Comparison of ENCODE assay signal across 22 cellular contexts in the genomic region with DNA sequence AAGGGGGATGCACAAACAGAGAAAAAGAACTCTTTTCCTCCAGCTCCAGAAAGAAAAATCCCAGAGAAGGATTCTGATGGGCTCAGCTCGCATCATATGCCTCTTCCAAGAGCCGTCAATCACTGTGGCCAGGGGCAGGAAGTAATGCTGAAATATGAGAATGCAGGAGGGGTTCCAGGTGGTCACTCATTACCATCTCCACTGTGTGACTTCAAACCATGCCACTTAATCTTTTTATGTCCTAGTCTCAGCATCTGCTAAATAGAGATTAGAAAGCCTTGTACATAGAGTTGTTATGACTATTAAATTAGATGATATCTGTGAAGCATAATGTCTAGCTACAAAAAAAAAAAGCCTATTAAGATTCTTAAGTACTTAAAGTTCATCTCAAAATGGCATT.
"Had no signal": no experiment of that assay in that cellular context is flagged by ENCODE, and none has a peak within 500 bp of the region (broad histone marks: within the 10 kb centered on the region; RNA-seq: fewer than 3 reads in every experiment).

No MANE protein-coding gene starts in this region.

- DNase-seq: activated B cell treated with CpG ODN at 0.5 μM for 24 hours; activated CD4-positive, alpha-beta T cell treated with anti-CD3 and anti-CD28 coated beads, Interleukin-2, amount 50 U/mL, for 1 hour; activated CD8-positive, alpha-beta memory T cell treated with anti-CD3 and anti-CD28 coated beads, Interleukin-2, amount 50 U/mL, for 4 hours; activated CD8-positive, alpha-beta T cell treated with anti-CD3 and anti-CD28 coated beads for 36 hours; activated gamma-delta T cell treated with Interleukin-2 at 50 U/mL for 16 hours; activated naive CD4-positive, alpha-beta T cell treated with anti-CD3 and anti-CD28 coated beads, Interleukin-2, amount 10 ng/mL, durations not matched to agents 7 days and 5 days; activated naive CD8-positive, alpha-beta T cell treated with anti-CD3 and anti-CD28 coated beads for 36 hours; activated T-cell treated with anti-CD3 and anti-CD28 coated beads, Interleukin-2, amount 50 U/mL, for 72 hours; brain microvascular endothelial cell; cerebellar nuclear complex; MG63; MV-4-11; NCI-H1092 treated with DMSO at 0.1 percent for 48 hours; NCI-H1417 treated with DMSO at 0.1 percent for 48 hours; NCI-H1694; NCI-H2029; NCI-H2107; NCI-H510A treated with DMSO at 0.1 percent for 48 hours; T-helper 17 cell; T-helper 9 cell had no signal

- H3K27ac ChIP-seq: brain microvascular endothelial cell, cardiac muscle cell had no signal

- H3K36me3 ChIP-seq: brain microvascular endothelial cell, cardiac muscle cell, MG63 had no signal

- ATAC-seq: activated CD8-positive, alpha-beta T cell treated with anti-CD3 and anti-CD28 coated beads for 36 hours; activated T-cell treated with anti-CD3 and anti-CD28 coated beads, Interleukin-2, amount 50 U/mL, for 72 hours; T-helper 17 cell had no signal

- H3K36me3 Mint-ChIP-seq: activated naive CD4-positive, alpha-beta T cell treated with anti-CD3 and anti-CD28 coated beads, Interleukin-2, amount 10 ng/mL, durations not matched to agents 7 days and 5 days; activated naive CD8-positive, alpha-beta T cell treated with anti-CD3 and anti-CD28 coated beads for 36 hours had no signal

- H3K27ac Mint-ChIP-seq: activated B cell treated with CpG ODN at 0.5 μM for 24 hours; activated CD8-positive, alpha-beta T cell treated with anti-CD3 and anti-CD28 coated beads for 36 hours; activated naive CD4-positive, alpha-beta T cell treated with anti-CD3 and anti-CD28 coated beads, Interleukin-2, amount 10 ng/mL, durations not matched to agents 7 days and 5 days; activated naive CD8-positive, alpha-beta T cell treated with anti-CD3 and anti-CD28 coated beads for 36 hours; activated T-cell treated with anti-CD3 and anti-CD28 coated beads, Interleukin-2, amount 50 U/mL, for 72 hours; activated T-helper 2 cell treated with anti-CD3 and anti-CD28 coated beads, Interferon-gamma antibody, Interleukin-2, Interleukin-4, amounts not matched to agents 10 μg/mL and 5 μg/mL and 100 μg/mL, durations not matched to agents 14 hours and 24 hours and 36 hours; T-helper 17 cell had no signal

- H3K27me3 ChIP-seq: brain microvascular endothelial cell, cardiac muscle cell, MG63 had no signal

- H3K4me1 Mint-ChIP-seq: activated B cell treated with CpG ODN at 0.5 μM for 24 hours; activated naive CD4-positive, alpha-beta T cell treated with anti-CD3 and anti-CD28 coated beads, Interleukin-2, amount 10 ng/mL, durations not matched to agents 7 days and 5 days; activated naive CD8-positive, alpha-beta T cell treated with anti-CD3 and anti-CD28 coated beads for 36 hours; T-helper 17 cell had no signal

- H3K9me3 Mint-ChIP-seq: activated B cell treated with CpG ODN at 0.5 μM for 24 hours; activated CD8-positive, alpha-beta T cell treated with anti-CD3 and anti-CD28 coated beads for 36 hours; activated naive CD4-positive, alpha-beta T cell treated with anti-CD3 and anti-CD28 coated beads, Interleukin-2, amount 10 ng/mL, durations not matched to agents 7 days and 5 days; activated naive CD8-positive, alpha-beta T cell treated with anti-CD3 and anti-CD28 coated beads for 36 hours; activated T-cell treated with anti-CD3 and anti-CD28 coated beads, Interleukin-2, amount 50 U/mL, for 72 hours; activated T-helper 2 cell treated with anti-CD3 and anti-CD28 coated beads, Interferon-gamma antibody, Interleukin-2, Interleukin-4, amounts not matched to agents 10 μg/mL and 5 μg/mL and 100 μg/mL, durations not matched to agents 14 hours and 24 hours and 36 hours had no signal

- H3K4me3 ChIP-seq: cardiac muscle cell, MG63 had no signal

- H3K4me3 Mint-ChIP-seq: activated B cell treated with CpG ODN at 0.5 μM for 24 hours; activated CD8-positive, alpha-beta T cell treated with anti-CD3 and anti-CD28 coated beads for 36 hours; activated naive CD4-positive, alpha-beta T cell treated with anti-CD3 and anti-CD28 coated beads, Interleukin-2, amount 10 ng/mL, durations not matched to agents 7 days and 5 days; activated naive CD8-positive, alpha-beta T cell treated with anti-CD3 and anti-CD28 coated beads for 36 hours; activated T-cell treated with anti-CD3 and anti-CD28 coated beads, Interleukin-2, amount 50 U/mL, for 72 hours; T-helper 17 cell had no signal

- H3K9me3 ChIP-seq: MG63 had no signal
